ENCODE assay signal across 8 cellular contexts in genomic region chr6:159728552-159728951, GRCh38. TPM values are rescaled to one million over a fixed set of nuclear protein-coding genes. Genes with fewer than 3 reads are reported as not detected.
DNase-seq lines count a peak whose midpoint lies in the region; ATAC-seq, FAIRE-seq and TF ChIP-seq lines count a peak whose summit lies in the region.

No MANE protein-coding gene starts in this region.

- no peak for FAIRE-seq in GM12891 (lab: Jason Lieb, UNC)

- H3K4me1 ChIP-seq in mucosa of descending colon (ENCODE audit: low read depth): peaks cover 13% of the 10 kb centered on the region

- no peak for TF ChIP-seq POLR2A in GM12891 (IDR thresholded peaks at IDR 0.05; ENCODE audit: low read depth, low read length)

- peak overlapping the region; percentile 97 for H3K27ac ChIP-seq in KOPT-K1 (ENCODE audit: low read depth, low read length, poor library complexity, severe bottlenecking)
- H3K27ac ChIP-seq in caudate nucleus (ENCODE audit: low read depth, low read length): peak overlapping the region; percentile 82

- ATAC-seq in mucosa of descending colon (no peak), HG03097 (IDR thresholded peaks at IDR 0.05; ENCODE audit: low FRiP score, unreplicated experiment) (no peak)

- DNase-seq in AG09309 (ENCODE audit: low read depth): no peak
- DNase-seq in caudate nucleus (lab: John Stamatoyannopoulos, UW): no peak
- DNase-seq in mucosa of descending colon: no peak
- no peak for DNase-seq in effector CD4-positive, alpha-beta T cell
- DNase-seq in central memory CD4-positive, alpha-beta T cell: no peak
- no peak for DNase-seq in GM12891 (ENCODE audit: insufficient read length, low spot score)

- H3K9me3 ChIP-seq in KOPT-K1 (ENCODE audit: insufficient read depth, low read length, poor library complexity, severe bottlenecking) (no peaks in the 10 kb centered on the region), mucosa of descending colon (no peaks in the 10 kb centered on the region)

- H3K36me3 ChIP-seq in KOPT-K1 (ENCODE audit: insufficient read depth, low read length) (peaks cover 51% of the 10 kb centered on the region), mucosa of descending colon (ENCODE audit: low read depth) (no peaks in the 10 kb centered on the region)

- TF ChIP-seq CTCF in AG09309 (IDR thresholded peaks at IDR 0.05; ENCODE audit: control insufficient read depth, insufficient read depth, low read depth, low read length, missing control alignments) (no peak), mucosa of descending colon (IDR thresholded peaks at IDR 0.05) (no peak)

- H3K4me3 ChIP-seq in AG09309 (ENCODE audit: control insufficient read depth, low read depth, low read length) (peak overlapping the region; percentile 68), mucosa of descending colon (peak overlapping the region; percentile 97)

- intact Hi-C loops in mucosa of descending colon (cut with DNase I, micrococcal nuclease): loop anchor here (5.0 kb wide), 1 partner anchor 36 kb away; the partner anchor contains the start of gene SOD2 (in 2 of the 2)

TF ChIP-seq in GM12891, 5 proteins besides CTCF, POLR2A, EP300 and RAD21:
- TF ChIP-seq POLR2AphosphoS5 (IDR thresholded peaks at IDR 0.05; ENCODE audit: low read depth, low read length) (no peak), PAX5 (IDR thresholded peaks at IDR 0.05; ENCODE audit: insufficient read depth, low read length, severe bottlenecking) (no peak), TAF1 (IDR thresholded peaks at IDR 0.05; ENCODE audit: low read depth, low read length) (no peak), SPI1 (IDR thresholded peaks at IDR 0.05; ENCODE audit: low read depth, low read length) (no peak), POU2F2 (IDR thresholded peaks at IDR 0.05; ENCODE audit: low read depth, low read length) (no peak)

RNA-seq across cellular contexts. Expression of gene WTAP, which starts 1.2 kb away (rescaled TPM):
- total RNA-seq in mucosa of descending colon: 10 to 100 TPM; 81.1 to 85.8 (median 84.4) TPM
- 37.1 TPM for polyA plus RNA-seq in GM12891 (2012; ENCODE audit: low read depth, missing spikeins)

RNA-seq across cellular contexts. Expression of gene ACAT2, which starts 33.3 kb away (rescaled TPM):
- 10 to 100 TPM; 31.3 to 94.1 (median 71.1) TPM for total RNA-seq in mucosa of descending colon
- 66.7 TPM for polyA plus RNA-seq in GM12891 (2012; ENCODE audit: low read depth, missing spikeins)

RNA-seq across cellular contexts. Expression of gene SOD2, which starts 35.5 kb away (rescaled TPM):
- 100 to 1,000 TPM; 286 to 462 (median 400) TPM for total RNA-seq in mucosa of descending colon
- 27.8 TPM for polyA plus RNA-seq in GM12891 (2012; ENCODE audit: low read depth, missing spikeins)
